ENCODE assay signal across 1 cellular context in genomic region chr16:90046122-90046970, GRCh38.
TF ChIP-seq lines count a peak whose summit lies in the region.

No MANE protein-coding gene starts in this region.

TF ChIP-seq in WTC11, 78 proteins besides CTCF, POLR2A, EP300 and RAD21 (continued from another document):
- TF ChIP-seq ARID4B (CRISPR knock-in tag; IDR thresholded peaks at IDR 0.05; ENCODE audit: borderline replicate concordance) (no peak), CBFB (CRISPR knock-in tag; IDR thresholded peaks at IDR 0.05; ENCODE audit: low read depth) (0 out of 2 replicates have a peak, but pooled peaks have one; percentile 67), ZNF232 (CRISPR knock-in tag; IDR thresholded peaks at IDR 0.05) (no peak), HMGA2 (CRISPR knock-in tag; IDR thresholded peaks at IDR 0.05) (no peak), CDX4 (CRISPR knock-in tag; IDR thresholded peaks at IDR 0.05; ENCODE audit: borderline replicate concordance) (no peak), SP1 (CRISPR knock-in tag; conservative IDR thresholded peaks at IDR 0.05) (peak; percentile 56; the same call in 1 of the 2 replicates), OVOL2 (CRISPR knock-in tag; IDR thresholded peaks at IDR 0.05; ENCODE audit: borderline replicate concordance) (no peak), E2F4 (CRISPR knock-in tag; IDR thresholded peaks at IDR 0.05; ENCODE audit: borderline replicate concordance, low read depth) (no peak), STAT6 (CRISPR knock-in tag; conservative IDR thresholded peaks at IDR 0.05; ENCODE audit: low read depth) (no peak), TP53 (CRISPR knock-in tag; IDR thresholded peaks at IDR 0.05) (no peak), GABPB1 (CRISPR knock-in tag; IDR thresholded peaks at IDR 0.05) (no peak), AR (CRISPR knock-in tag; IDR thresholded peaks at IDR 0.05) (no peak), IRF2 (CRISPR knock-in tag; IDR thresholded peaks at IDR 0.05; ENCODE audit: borderline replicate concordance, low read depth) (no peak)
